11 cellular contexts compared by ENCODE assay signal in genomic region chr6:155881845-155882526, GRCh38.
DNase-seq lines count a peak whose midpoint lies in the region; ATAC-seq and TF ChIP-seq lines count a peak whose summit lies in the region.
"Had no signal": no experiment of that assay in that cellular context is flagged by ENCODE, and none has a peak within 500 bp of the region (broad histone marks: within the 10 kb centered on the region; RNA-seq: fewer than 3 reads in every experiment).

No MANE protein-coding gene starts in this region.

- peak overlapping the region; percentile 65 for H3K4me2 ChIP-seq in Loucy (ENCODE audit: low read depth, low read length, poor library complexity, severe bottlenecking)

- H3K4me1 ChIP-seq in Loucy (ENCODE audit: insufficient read depth, low read length, poor library complexity, severe bottlenecking): peaks cover 36% of the 10 kb centered on the region
- H3K4me1 ChIP-seq: SJCRH30 had no signal

- no peaks in the 10 kb centered on the region for H3K36me3 ChIP-seq in Loucy (ENCODE audit: insufficient read depth, low read length)
- no peaks in the 10 kb centered on the region for H3K36me3 ChIP-seq in WERI-Rb-1
- H3K36me3 ChIP-seq: SJCRH30 had no signal

- no peaks in the 10 kb centered on the region for H3K27me3 Mint-ChIP-seq in stimulated activated naive CD8-positive, alpha-beta T cell treated with anti-CD3 and anti-CD28 coated beads, Interleukin-15, Interleukin-2, amounts not matched to agents 100 ng/mL and 50 ng/mL, for 24 hours

- peaks cover 2% of the 10 kb centered on the region for H3K9me3 Mint-ChIP-seq in stimulated activated naive CD8-positive, alpha-beta T cell treated with anti-CD3 and anti-CD28 coated beads, Interleukin-15, Interleukin-2, amounts not matched to agents 100 ng/mL and 50 ng/mL, for 24 hours

- H4K20me1 ChIP-seq in Loucy (ENCODE audit: insufficient read depth, low read length, poor library complexity, severe bottlenecking): no peaks in the 10 kb centered on the region

- no peaks in the 10 kb centered on the region for H3F3A ChIP-seq in Loucy (ENCODE audit: low read depth)

- H3K9me3 ChIP-seq in Loucy (ENCODE audit: insufficient read depth, low read depth, low read length) (no peaks in the 10 kb centered on the region), WERI-Rb-1 (ENCODE audit: severe bottlenecking) (no peaks in the 10 kb centered on the region)
- H3K9me3 ChIP-seq: SJCRH30 had no signal

- H3K9me2 ChIP-seq in Loucy (replicated peaks; ENCODE audit: low read depth, low read length): no peaks in the 10 kb centered on the region

- peak overlapping the region; percentile 29 for H3K27ac Mint-ChIP-seq in stimulated activated naive CD8-positive, alpha-beta T cell treated with anti-CD3 and anti-CD28 coated beads, Interleukin-15, Interleukin-2, amounts not matched to agents 100 ng/mL and 50 ng/mL, for 24 hours

- peaks cover 29% of the 10 kb centered on the region for H3K4me1 Mint-ChIP-seq in stimulated activated naive CD8-positive, alpha-beta T cell treated with anti-CD3 and anti-CD28 coated beads, Interleukin-15, Interleukin-2, amounts not matched to agents 100 ng/mL and 50 ng/mL, for 24 hours (ENCODE audit: low read depth)

- H3K36me3 Mint-ChIP-seq in stimulated activated naive CD8-positive, alpha-beta T cell treated with anti-CD3 and anti-CD28 coated beads, Interleukin-15, Interleukin-2, amounts not matched to agents 100 ng/mL and 50 ng/mL, for 24 hours (ENCODE audit: low read depth): no peaks in the 10 kb centered on the region

- TF ChIP-seq CTCF in Loucy (conservative IDR thresholded peaks at IDR 0.05; ENCODE audit: low read length) (no peak), WERI-Rb-1 (IDR thresholded peaks at IDR 0.05; ENCODE audit: low read depth, low read length) (no peak)

- no peak for DNase-seq in stimulated activated naive CD8-positive, alpha-beta T cell treated with anti-CD3 and anti-CD28 coated beads, Interleukin-15, Interleukin-2, amounts not matched to agents 100 U/mL and 50 U/mL, for 24 hours
- no peak for DNase-seq in SHP77 treated with DMSO at 0.1 percent for 48 hours (lab: John Stamatoyannopoulos, UW)
- DNase-seq in stimulated activated CD4-positive, alpha-beta T cell treated with anti-CD3 and anti-CD28 coated beads, Interleukin-12 subunit alpha, Interleukin-12 subunit beta, amount 100 ng/mL, for 4 hours: no peak
- DNase-seq in effector CD4-positive, alpha-beta T cell: no peak
- no peak for DNase-seq in WERI-Rb-1
- DNase-seq: activated CD8-positive, alpha-beta memory T cell treated with anti-CD3 and anti-CD28 coated beads for 24 hours; SJCRH30 had no signal

- peak overlapping the region; percentile 23 for H3K9ac ChIP-seq in Loucy (ENCODE audit: low read depth, low read length, poor library complexity, severe bottlenecking)

- ATAC-seq in stimulated activated naive CD8-positive, alpha-beta T cell treated with anti-CD3 and anti-CD28 coated beads, Interleukin-15, Interleukin-2, amounts not matched to agents 100 U/mL and 50 U/mL, for 24 hours: no peak
- ATAC-seq in HG02759 (IDR thresholded peaks at IDR 0.05; ENCODE audit: unreplicated experiment): peak; percentile 49

- peak overlapping the region; percentile 7 for H3K4me3 ChIP-seq in Loucy (ENCODE audit: low read length, poor library complexity, severe bottlenecking)
- H3K4me3 ChIP-seq in WERI-Rb-1 (ENCODE audit: low read depth, low read length): no peak overlapping the region
- H3K4me3 ChIP-seq: lung, SJCRH30 had no signal

- no peak overlapping the region for H3K4me3 Mint-ChIP-seq in stimulated activated naive CD8-positive, alpha-beta T cell treated with anti-CD3 and anti-CD28 coated beads, Interleukin-15, Interleukin-2, amounts not matched to agents 100 ng/mL and 50 ng/mL, for 24 hours

- H2AFZ ChIP-seq in Loucy (ENCODE audit: low read length): peak overlapping the region; percentile 21; the same call in 1 of the 2 replicates

- no peak overlapping the region for H3K27ac ChIP-seq in WERI-Rb-1
- H3K27ac ChIP-seq: SJCRH30 had no signal

- H3K79me2 ChIP-seq in Loucy (ENCODE audit: insufficient read depth, low read length): no peaks in the 10 kb centered on the region

- no peaks in the 10 kb centered on the region for H3K27me3 ChIP-seq in Loucy (ENCODE audit: insufficient read depth, low read length, poor library complexity, severe bottlenecking)
- H3K27me3 ChIP-seq in WERI-Rb-1 (ENCODE audit: insufficient read depth, low read depth, severe bottlenecking): no peaks in the 10 kb centered on the region
- H3K27me3 ChIP-seq: SJCRH30 had no signal
